Comparison of ENCODE assay signal across 24 cellular contexts in genomic region chr13:110374644-110375370, GRCh38.
A peak's percentile ranks its signal among the peaks of the same experiment; 100 is the strongest.
DNase-seq lines count a peak whose midpoint lies in the region; ATAC-seq, FAIRE-seq and TF ChIP-seq lines count a peak whose summit lies in the region.
"Had no signal": no experiment of that assay in that cellular context is flagged by ENCODE, and none has a peak within 500 bp of the region (broad histone marks: within the 10 kb centered on the region; RNA-seq: fewer than 3 reads in every experiment).

No MANE protein-coding gene starts in this region.

- H2BK5ac ChIP-seq in trophoblast cell (ENCODE audit: low read depth, low read length, poor library complexity) = no peak overlapping the region

- no CpG with 5 or more reads among the region's 8 CpGs for WGBS in trophoblast cell (ENCODE audit: extremely low coverage, insufficient coverage, insufficient read length)
- 92% methylated on average over 8 of the region's 8 CpGs for WGBS in suprapubic skin

- ATAC-seq in left lung = peak; percentile 76
- ATAC-seq in upper lobe of right lung = peak; percentile 78
- ATAC-seq: activated CD8-positive, alpha-beta T cell treated with anti-CD3 and anti-CD28 coated beads, Interleukin-2, amount 10 ng/mL, durations not matched to agents 7 days and 5 days; activated naive CD8-positive, alpha-beta T cell treated with anti-CD3 and anti-CD28 coated beads, Interleukin-2, amount 50 U/mL, for 24 hours; stimulated activated naive CD8-positive, alpha-beta T cell treated with anti-CD3 and anti-CD28 coated beads, Interleukin-15, amount 100 ng/mL, for 72 hours had no signal

- no peaks in the 10 kb centered on the region for H3K27me3 ChIP-seq in astrocyte (ENCODE audit: insufficient read depth, low read length)
- H3K27me3 ChIP-seq in left lung = no peaks in the 10 kb centered on the region
- H3K27me3 ChIP-seq in trophoblast cell (ENCODE audit: insufficient read depth, low read length) = no peaks in the 10 kb centered on the region
- no peaks in the 10 kb centered on the region for H3K27me3 ChIP-seq in upper lobe of right lung
- H3K27me3 ChIP-seq in suprapubic skin = peaks cover 12% of the 10 kb centered on the region

- H2BK120ac ChIP-seq in trophoblast cell (ENCODE audit: insufficient read depth, low read length, poor library complexity) = no peak overlapping the region

- TF ChIP-seq POLR2A in suprapubic skin (IDR thresholded peaks at IDR 0.05) = no peak

- H3K4me2 ChIP-seq in astrocyte (ENCODE audit: low read length) (no peak overlapping the region), trophoblast cell (ENCODE audit: low read length) (no peak overlapping the region)

- H3K4me3 Mint-ChIP-seq in astrocyte (ENCODE audit: unreplicated experiment) = peak overlapping the region; percentile 1
- H3K4me3 Mint-ChIP-seq: activated CD8-positive, alpha-beta T cell treated with anti-CD3 and anti-CD28 coated beads, Interleukin-2, amount 10 ng/mL, durations not matched to agents 7 days and 5 days; activated naive CD8-positive, alpha-beta T cell treated with anti-CD3 and anti-CD28 coated beads, Interleukin-2, amount 50 U/mL, for 24 hours; brain; H9; stimulated activated naive CD8-positive, alpha-beta T cell treated with anti-CD3 and anti-CD28 coated beads, Interleukin-15, amount 100 ng/mL, for 72 hours had no signal

- H2BK12ac ChIP-seq in trophoblast cell (ENCODE audit: low read length) = no peak overlapping the region

- no peaks in the 10 kb centered on the region for H3K27me3 Mint-ChIP-seq in astrocyte (ENCODE audit: low read depth, unreplicated experiment)
- H3K27me3 Mint-ChIP-seq: brain had no signal

- DNase-seq in astrocyte (ENCODE audit: low read depth) (no peak), left lung (no peak), trophoblast cell (peak; percentile 91 to 96), upper lobe of right lung (no peak), iPS-NIHi11 (ENCODE audit: low spot score) (no peak), suprapubic skin (ENCODE audit: low spot score in 2 of 2) (no peak), HPDE6-E6E7 (ENCODE audit: extremely low spot score) (no peak)
- DNase-seq: activated CD8-positive, alpha-beta T cell treated with anti-CD3 and anti-CD28 coated beads, Interleukin-2, amount 10 ng/mL, durations not matched to agents 7 days and 5 days; activated effector memory CD4-positive, alpha-beta T cell treated with Interleukin-2 at 50 U/mL for 16 hours; activated naive CD8-positive, alpha-beta T cell treated with anti-CD3 and anti-CD28 coated beads, Interleukin-2, amount 50 U/mL, for 24 hours; C1 segment of cervical spinal cord; COR-L47; DMS79; effector CD8-positive, alpha-beta T cell; GF-D8; H9; mammary epithelial cell; NCI-H1417 treated with DMSO at 0.1 percent for 48 hours; NCI-H748 treated with DMSO at 0.1 percent for 48 hours; nucleus accumbens; stimulated activated naive CD8-positive, alpha-beta T cell treated with anti-CD3 and anti-CD28 coated beads, Interleukin-15, amount 100 ng/mL, for 72 hours had no signal

- no peak overlapping the region for H3K14ac ChIP-seq in trophoblast cell (ENCODE audit: low read length)

- H3K4me1 ChIP-seq in astrocyte (ENCODE audit: insufficient read depth, low read length) = peaks cover 59% of the 10 kb centered on the region
- peaks cover 3 to 7% of the 10 kb centered on the region in 2 donors for H3K4me1 ChIP-seq in left lung
- peaks cover 15 to 18% of the 10 kb centered on the region in 2 experiments for H3K4me1 ChIP-seq in trophoblast cell (ENCODE audit: control insufficient read depth in 1 of 2, insufficient read depth in 2 of 2, low read length in 2 of 2)
- peaks cover 20% of the 10 kb centered on the region for H3K4me1 ChIP-seq in upper lobe of right lung
- no peaks in the 10 kb centered on the region for H3K4me1 ChIP-seq in suprapubic skin

- H2AK5ac ChIP-seq in trophoblast cell (ENCODE audit: low read length) = no peak overlapping the region

- no peak overlapping the region for H4K91ac ChIP-seq in trophoblast cell (ENCODE audit: low read depth, low read length)

- H3K4ac ChIP-seq in trophoblast cell (ENCODE audit: low read depth, low read length) = no peak overlapping the region

- H3K79me2 ChIP-seq in astrocyte (ENCODE audit: insufficient read depth, low read length) (peaks cover 86% of the 10 kb centered on the region), trophoblast cell (ENCODE audit: control insufficient read depth, insufficient read depth, low read length, poor library complexity) (no peaks in the 10 kb centered on the region)

- no peaks in the 10 kb centered on the region for H3K9me3 Mint-ChIP-seq in astrocyte (ENCODE audit: unreplicated experiment)
- H3K9me3 Mint-ChIP-seq: activated naive CD8-positive, alpha-beta T cell treated with anti-CD3 and anti-CD28 coated beads, Interleukin-2, amount 50 U/mL, for 24 hours; H9; stimulated activated naive CD8-positive, alpha-beta T cell treated with anti-CD3 and anti-CD28 coated beads, Interleukin-15, amount 100 ng/mL, for 72 hours had no signal

- H3K4me3 ChIP-seq in astrocyte (ENCODE audit: insufficient read depth, low read depth, low read length) (no peak overlapping the region), left lung (no peak overlapping the region), trophoblast cell (ENCODE audit: low read depth, low read length) (no peak overlapping the region), upper lobe of right lung (no peak overlapping the region), suprapubic skin (no peak overlapping the region)

- H3K23ac ChIP-seq in trophoblast cell (ENCODE audit: low read length) = no peak overlapping the region

- no peak for TF ChIP-seq CTCF in astrocyte (IDR thresholded peaks at IDR 0.05; ENCODE audit: insufficient read depth, low read depth, low read length)
- TF ChIP-seq CTCF in left lung (IDR thresholded peaks at IDR 0.05) = no peak
- TF ChIP-seq CTCF in upper lobe of right lung (IDR thresholded peaks at IDR 0.05) = no peak
- no peak for TF ChIP-seq CTCF in suprapubic skin (IDR thresholded peaks at IDR 0.05)

- H3K4me1 Mint-ChIP-seq in astrocyte (ENCODE audit: low read depth, unreplicated experiment) = peaks cover 69% of the 10 kb centered on the region
- H3K4me1 Mint-ChIP-seq: stimulated activated naive CD8-positive, alpha-beta T cell treated with anti-CD3 and anti-CD28 coated beads, Interleukin-15, amount 100 ng/mL, for 72 hours had no signal

- H3K36me3 Mint-ChIP-seq in astrocyte (ENCODE audit: low read depth, unreplicated experiment) = peaks cover 23% of the 10 kb centered on the region

- H4K12ac ChIP-seq in trophoblast cell (ENCODE audit: low read depth, low read length) = no peak overlapping the region

- H4K8ac ChIP-seq in trophoblast cell (ENCODE audit: low read depth, low read length) = no peak overlapping the region

- peaks cover 4% of the 10 kb centered on the region for H3K79me1 ChIP-seq in trophoblast cell (ENCODE audit: low read length)

- H3K27ac ChIP-seq in astrocyte (ENCODE audit: low read depth, low read length) = no peak overlapping the region
- H3K27ac ChIP-seq in left lung = no peak overlapping the region
- no peak overlapping the region for H3K27ac ChIP-seq in trophoblast cell (ENCODE audit: low read depth, low read length)
- no peak overlapping the region for H3K27ac ChIP-seq in upper lobe of right lung
- H3K27ac ChIP-seq in suprapubic skin = no peak overlapping the region
- H3K27ac ChIP-seq: epithelial cell of prostate had no signal

- no peak overlapping the region for H3K27ac Mint-ChIP-seq in astrocyte (ENCODE audit: unreplicated experiment)
- H3K27ac Mint-ChIP-seq: activated CD8-positive, alpha-beta T cell treated with anti-CD3 and anti-CD28 coated beads, Interleukin-2, amount 10 ng/mL, durations not matched to agents 7 days and 5 days; activated naive CD8-positive, alpha-beta T cell treated with anti-CD3 and anti-CD28 coated beads, Interleukin-2, amount 50 U/mL, for 24 hours; H9 had no signal

- no peaks in the 10 kb centered on the region for H4K20me1 ChIP-seq in astrocyte (ENCODE audit: insufficient read depth, low read length)

- no peaks in the 10 kb centered on the region for H3K9me3 ChIP-seq in astrocyte (ENCODE audit: insufficient read depth, low read depth, low read length)
- H3K9me3 ChIP-seq in left lung = no peaks in the 10 kb centered on the region
- no peaks in the 10 kb centered on the region for H3K9me3 ChIP-seq in trophoblast cell (ENCODE audit: insufficient read depth, low read depth, low read length)
- H3K9me3 ChIP-seq in upper lobe of right lung = no peaks in the 10 kb centered on the region
- no peaks in the 10 kb centered on the region for H3K9me3 ChIP-seq in suprapubic skin

- H2AFZ ChIP-seq in astrocyte (ENCODE audit: low read depth, low read length) (no peak overlapping the region), trophoblast cell (ENCODE audit: insufficient read depth, low read length, poor library complexity) (no peak overlapping the region)

- no peak overlapping the region for H3K18ac ChIP-seq in trophoblast cell (ENCODE audit: low read length)

- no peak overlapping the region for H3K9ac ChIP-seq in astrocyte (ENCODE audit: low read length)
- no peak overlapping the region for H3K9ac ChIP-seq in trophoblast cell (ENCODE audit: low read length)

- H3K36me3 ChIP-seq in astrocyte (ENCODE audit: insufficient read depth, low read length) (peaks cover 15% of the 10 kb centered on the region), left lung (no peaks in the 10 kb centered on the region), trophoblast cell (ENCODE audit: control insufficient read depth in 1 of 2, insufficient read depth in 2 of 2, low read length in 2 of 2) (peaks cover 13 to 16% of the 10 kb centered on the region in 2 experiments), upper lobe of right lung (no peaks in the 10 kb centered on the region), suprapubic skin (no peaks in the 10 kb centered on the region)

- TF ChIP-seq EP300 in suprapubic skin (IDR thresholded peaks at IDR 0.05) = no peak

- FAIRE-seq in astrocyte (lab: Jason Lieb, UNC) = no peak
- FAIRE-seq: colon had no signal

- intact Hi-C loops in left lung (cut with DNase I) (no loop called here), upper lobe of right lung (cut with DNase I) (no loop called here)

Comparison
In these comparisons a context has a peak if more than half of its experiments do, and no peak if none do; other contexts are left out.
1. DNase-seq: peak in trophoblast cell (2 of 2); none in astrocyte (single experiment), left lung (0 of 2), upper lobe of right lung (single experiment), iPS-NIHi11 (single experiment), suprapubic skin (0 of 2) and HPDE6-E6E7 (single experiment).